In genomic region chr1:198679535-198680173, GRCh38 we compare ENCODE assay signal across 11 cellular contexts. TPM values are rescaled to one million over a fixed set of nuclear protein-coding genes. Genes with fewer than 3 reads are reported as not detected.
DNase-seq lines count a peak whose midpoint lies in the region; ATAC-seq, FAIRE-seq and TF ChIP-seq lines count a peak whose summit lies in the region.
"Had no signal": no experiment of that assay in that cellular context is flagged by ENCODE, and none has a peak within 500 bp of the region (broad histone marks: within the 10 kb centered on the region; RNA-seq: fewer than 3 reads in every experiment).

No MANE protein-coding gene starts in this region.

- no peak for TF ChIP-seq POLR2A in spleen (IDR thresholded peaks at IDR 0.05)

- H3K27ac Mint-ChIP-seq in T-helper 2 cell treated with Interferon-gamma antibody and Interleukin-4, amounts not matched to agents 5 μg/mL and 100 μg/mL, for 36 hours, result peak overlapping the region; percentile 86
- no peak overlapping the region for H3K27ac Mint-ChIP-seq in chondrocyte (ENCODE audit: unreplicated experiment)
- H3K27ac Mint-ChIP-seq: GM23338 had no signal

- intact Hi-C loops in spleen (cut with DNase I; ENCODE audit: low total_unique reads), result no loop called here

- peak; percentile 35 for FAIRE-seq in GM18507 (lab: Jason Lieb, UNC)

- no peaks in the 10 kb centered on the region for H3K9me3 ChIP-seq in spleen

- peaks cover 67% of the 10 kb centered on the region for H3K36me3 Mint-ChIP-seq in T-helper 2 cell treated with Interferon-gamma antibody and Interleukin-4, amounts not matched to agents 5 μg/mL and 100 μg/mL, for 36 hours (ENCODE audit: low read depth)
- no peaks in the 10 kb centered on the region for H3K36me3 Mint-ChIP-seq in chondrocyte (ENCODE audit: low read depth)

- H3K36me3 ChIP-seq in spleen, result peaks cover 0 to 13% (median 5%) of the 10 kb centered on the region in 6 donors

- 77 to 89% (median 79%) methylated on average over 26 to 31 of the region's 31 CpGs for WGBS in spleen, 5 donors

- DNase-seq in GM18507 (ENCODE audit: extremely low spot score, insufficient read length, low read depth) (no peak), chondrocyte (ENCODE audit: low spot score) (peak; percentile 79), spleen (peak; percentile 86), ecto neural progenitor cell (ENCODE audit: low spot score) (no peak), pons (ENCODE audit: low spot score) (no peak)
- no peak for DNase-seq in T-helper 2 cell treated with Interferon-gamma antibody and Interleukin-4, amounts not matched to agents 5 μg/mL and 100 μg/mL, for 36 hours (ENCODE audit: low spot score)
- DNase-seq: NCI-H524 treated with DMSO at 0.1 percent for 48 hours, T1000 had no signal

- no peaks in the 10 kb centered on the region for H3K27me3 Mint-ChIP-seq in T-helper 2 cell treated with Interferon-gamma antibody and Interleukin-4, amounts not matched to agents 5 μg/mL and 100 μg/mL, for 36 hours (ENCODE audit: low read depth)
- H3K27me3 Mint-ChIP-seq in chondrocyte (ENCODE audit: low read depth), result no peaks in the 10 kb centered on the region

- H3K27ac ChIP-seq in spleen, result peak overlapping the region; percentile 67 to 93 (median 88)

- no peaks in the 10 kb centered on the region for H3K27me3 ChIP-seq in spleen (replicated peaks in 1 of 7)

- TF ChIP-seq CTCF in chondrocyte (IDR thresholded peaks at IDR 0.05) (no peak), spleen (IDR thresholded peaks at IDR 0.05 in 8 of 11, conservative IDR thresholded peaks at IDR 0.05 in 3 of 11) (no peak)

- H3K9me3 Mint-ChIP-seq in T-helper 2 cell treated with Interferon-gamma antibody and Interleukin-4, amounts not matched to agents 5 μg/mL and 100 μg/mL, for 36 hours, result no peaks in the 10 kb centered on the region
- no peaks in the 10 kb centered on the region for H3K9me3 Mint-ChIP-seq in chondrocyte (ENCODE audit: low read depth)
- H3K9me3 Mint-ChIP-seq: GM23338 had no signal

- ATAC-seq in HG03354 (IDR thresholded peaks at IDR 0.05; ENCODE audit: poor library complexity, severe bottlenecking, unreplicated experiment), result no peak
- ATAC-seq: GM23338 had no signal

- H3K4me1 ChIP-seq in spleen, result peaks cover 57 to 100% (median 96%) of the 10 kb centered on the region in 6 donors

- peaks cover 79% of the 10 kb centered on the region for H3K4me1 Mint-ChIP-seq in T-helper 2 cell treated with Interferon-gamma antibody and Interleukin-4, amounts not matched to agents 5 μg/mL and 100 μg/mL, for 36 hours (ENCODE audit: low read depth)
- H3K4me1 Mint-ChIP-seq in chondrocyte (ENCODE audit: low read depth), result peaks cover 22% of the 10 kb centered on the region

- peak overlapping the region in 3 of 8 donors; percentile 3 to 59 (median 5) for H3K4me3 ChIP-seq in spleen
- H3K4me3 ChIP-seq: GM23338 had no signal

- H3K4me3 Mint-ChIP-seq in T-helper 2 cell treated with Interferon-gamma antibody and Interleukin-4, amounts not matched to agents 5 μg/mL and 100 μg/mL, for 36 hours, result peak overlapping the region; percentile 73
- no peak overlapping the region for H3K4me3 Mint-ChIP-seq in chondrocyte (ENCODE audit: unreplicated experiment)
- H3K4me3 Mint-ChIP-seq: GM23338 had no signal

RNA-seq across cellular contexts. Expression of gene PTPRC, which starts 40.8 kb away (rescaled TPM):
- not detected in 3 replicates for total RNA-seq in chondrocyte
- 100 to 1,000 TPM; 439 to 716 (median 526) TPM for total RNA-seq in spleen
- polyA plus RNA-seq in spleen, result 10 to 100 TPM; 79.2 to 99.3 (median 92.4) TPM
- total RNA-seq: MCF 10A had no signal

Comparison
In these comparisons a context has a peak if more than half of its experiments do, and no peak if none do; other contexts are left out.
1. DNase-seq: peak in chondrocyte (single experiment) and spleen (single experiment); none in GM18507 (single experiment), T-helper 2 cell treated with Interferon-gamma antibody and Interleukin-4, amounts not matched to agents 5 μg/mL and 100 μg/mL, for 36 hours (single experiment), ecto neural progenitor cell (single experiment) and pons (single experiment).
2. RNA of gene PTPRC, which starts 40.8 kb away (total RNA-seq): 439 to 716 TPM in spleen; not detected in chondrocyte; every median in the first group is over 100 times any median in the second.